ENCODE assay signal across 8 cellular contexts in genomic region chr6:29943053-29943966, GRCh38. TPM values are rescaled to one million over a fixed set of nuclear protein-coding genes. Genes with fewer than 3 reads are reported as not detected.
DNase-seq lines count a peak whose midpoint lies in the region; ATAC-seq and TF ChIP-seq lines count a peak whose summit lies in the region.

No MANE protein-coding gene starts in this region.

- CTCF ChIA-PET in activated B cell treated with CpG ODN at 0.5 μM for 24 hours (lab: Charles Lee), result no interaction called here

- DNase-seq in BE2C (no peak), HFF-Myc (ENCODE audit: extremely low read depth, low read depth) (no peak), activated B cell treated with CpG ODN at 0.5 μM for 24 hours (no peak), fibroblast of villous mesenchyme (ENCODE audit: low read depth) (peak; percentile 23), psoas muscle (no peak), NCI-H69 (lab: John Stamatoyannopoulos, UW) (no peak), HuH-7 (ENCODE audit: low spot score) (no peak)

- peak overlapping the region; percentile 100 for H3K27ac Mint-ChIP-seq in activated B cell treated with CpG ODN at 0.5 μM for 24 hours

- H3K27me3 Mint-ChIP-seq in activated B cell treated with CpG ODN at 0.5 μM for 24 hours, result no peaks in the 10 kb centered on the region

- H3K4me1 Mint-ChIP-seq in activated B cell treated with CpG ODN at 0.5 μM for 24 hours, result peaks cover 73% of the 10 kb centered on the region

- H3K4me1 ChIP-seq in BE2C (peaks cover 7% of the 10 kb centered on the region), psoas muscle (no peaks in the 10 kb centered on the region)

- intact Hi-C loops in activated B cell treated with CpG ODN at 0.5 μM for 24 hours (cut with micrococcal nuclease), result loop anchor here (2.0 to 10.0 kb wide), 7 partner anchors 17 to 1214 kb away; partner anchors contain the start of genes CCHCR1, HLA-F, POLR1H and TCF19
- intact Hi-C loops in psoas muscle (cut with DNase I), result loop anchor here in 1 of 2 donors (1.0 kb wide), 1 partner anchor 54 kb away; no protein-coding TSS in a partner anchor

- H3K9me3 ChIP-seq in BE2C (no peaks in the 10 kb centered on the region), psoas muscle (no peaks in the 10 kb centered on the region)

- ATAC-seq in activated B cell treated with CpG ODN at 0.5 μM for 24 hours (ENCODE audit: low read depth), result no peak
- ATAC-seq in psoas muscle, result peak; percentile 4 to 43 (median 16)
- no peak for ATAC-seq in GM19351 (IDR thresholded peaks at IDR 0.05; ENCODE audit: unreplicated experiment)

- H3K27me3 ChIP-seq in BE2C (no peaks in the 10 kb centered on the region), psoas muscle (ENCODE audit: insufficient read depth in 3 of 3, low read length in 2 of 3) (no peaks in the 10 kb centered on the region)

- H3K4me3 ChIP-seq in BE2C (ENCODE audit: low read depth, low read length), result peak overlapping the region; percentile 73
- H3K4me3 ChIP-seq in HFF-Myc (replicated peaks; ENCODE audit: low read depth, low read length), result peak overlapping the region; percentile 70
- peak overlapping the region; percentile 78 for H3K4me3 ChIP-seq in fibroblast of villous mesenchyme (ENCODE audit: low read depth, low read length)
- H3K4me3 ChIP-seq in psoas muscle, result peak overlapping the region; percentile 62

- peaks cover 60% of the 10 kb centered on the region for H3K36me3 Mint-ChIP-seq in activated B cell treated with CpG ODN at 0.5 μM for 24 hours (ENCODE audit: low read depth)

- H3K4me3 Mint-ChIP-seq in activated B cell treated with CpG ODN at 0.5 μM for 24 hours, result peak overlapping the region; percentile 92

- 26 to 42% (median 38%) methylated on average over 47 to 58 of the region's 58 CpGs for WGBS in psoas muscle, 3 donors

- POLR2A ChIA-PET in activated B cell treated with CpG ODN at 0.5 μM for 24 hours (lab: Charles Lee), result interaction anchor here (0.6 to 2.6 kb wide), 2 partner anchors 21 to 117 kb away, joined by 3 to 33 read pairs; no protein-coding TSS in a partner anchor

- TF ChIP-seq CTCF in BE2C (IDR thresholded peaks at IDR 0.05; ENCODE audit: low read depth, low read length) (no peak), HFF-Myc (IDR thresholded peaks at IDR 0.05; ENCODE audit: low read depth, low read length, missing control alignments) (no peak), activated B cell treated with CpG ODN at 0.5 μM for 24 hours (IDR thresholded peaks at IDR 0.05) (no peak), fibroblast of villous mesenchyme (IDR thresholded peaks at IDR 0.05; ENCODE audit: insufficient read depth, low read depth, low read length) (no peak), psoas muscle (IDR thresholded peaks at IDR 0.05) (no peak)

- peak overlapping the region; percentile 80 for H3K27ac ChIP-seq in psoas muscle

- H3K36me3 ChIP-seq in BE2C (peaks cover 3% of the 10 kb centered on the region), psoas muscle (ENCODE audit: insufficient read depth in 1 of 2, low read depth in 1 of 2) (peaks cover 0 to 5% of the 10 kb centered on the region in 2 donors)

- H3K9me3 Mint-ChIP-seq in activated B cell treated with CpG ODN at 0.5 μM for 24 hours, result no peaks in the 10 kb centered on the region

RNA-seq across cellular contexts. Expression of gene HLA-A, which starts 1.0 kb away (rescaled TPM):
- polyA plus RNA-seq in BE2C (2012; ENCODE audit: insufficient read depth, insufficient read length, low read depth), result 840 TPM
- total RNA-seq in activated B cell treated with CpG ODN at 0.5 μM for 24 hours (1,592 and 1,608 TPM in 2 replicates), fibroblast of villous mesenchyme (325 and 421 TPM in 2 replicates), psoas muscle (100 to 1,000 TPM in 3 of 4 donors, 10 to 100 TPM in 1; 86.6 to 204 (median 182) TPM)
- 100 to 1,000 TPM in 2 of 3 donors, 10 to 100 TPM in 1; 88.0 to 290 (median 125) TPM for polyA plus RNA-seq in psoas muscle

Comparison
In these comparisons a context has a peak if more than half of its experiments do, and no peak if none do; other contexts are left out.
1. ATAC-seq: peak in psoas muscle (4 of 4); none in activated B cell treated with CpG ODN at 0.5 μM for 24 hours (single experiment) and GM19351 (single experiment).
2. Peak in every context shown above with its lines, with median percentiles within 50 percentile points of each other: H3K4me3 ChIP-seq.